ENCODE assay signal across 14 cellular contexts in the genomic region with DNA sequence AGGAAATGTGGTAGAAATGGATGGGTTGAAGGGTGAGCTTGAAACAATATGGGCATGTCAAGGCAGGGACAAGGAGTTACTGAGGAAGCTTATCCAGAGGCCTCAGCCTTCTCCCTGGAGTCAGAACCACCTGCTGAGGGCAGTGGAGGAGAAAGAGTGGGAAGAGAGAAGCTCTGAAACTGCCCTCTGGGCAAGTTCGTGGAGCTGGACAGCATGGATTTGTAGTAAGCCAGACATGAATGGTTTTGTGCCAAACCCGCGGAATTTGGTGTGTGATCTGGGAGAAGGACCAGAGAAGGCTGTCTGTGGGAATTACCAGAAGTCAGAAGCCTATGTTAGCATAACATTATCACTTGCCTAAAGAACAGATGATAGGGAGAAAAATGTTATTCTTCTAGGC.
A peak's percentile ranks its signal among the peaks of the same experiment; 100 is the strongest.
DNase-seq lines count a peak whose midpoint lies in the region; ATAC-seq and TF ChIP-seq lines count a peak whose summit lies in the region.
"Had no signal": no experiment of that assay in that cellular context is flagged by ENCODE, and none has a peak within 500 bp of the region (broad histone marks: within the 10 kb centered on the region; RNA-seq: fewer than 3 reads in every experiment).

No MANE protein-coding gene starts in this region.

- H3K27me3 Mint-ChIP-seq in activated CD4-positive, alpha-beta T cell treated with anti-CD3 and anti-CD28 coated beads, Interleukin-2, amount 10 ng/mL, durations not matched to agents 7 days and 5 days, result peaks cover 3% of the 10 kb centered on the region
- no peaks in the 10 kb centered on the region for H3K27me3 Mint-ChIP-seq in T-cell

- H3K4me3 Mint-ChIP-seq in activated CD4-positive, alpha-beta T cell treated with anti-CD3 and anti-CD28 coated beads, Interleukin-2, amount 10 ng/mL, durations not matched to agents 7 days and 5 days, result no peak overlapping the region
- H3K4me3 Mint-ChIP-seq in T-cell, result no peak overlapping the region
- H3K4me3 Mint-ChIP-seq: nephron progenitor cell had no signal

- H3K9me3 Mint-ChIP-seq in activated CD4-positive, alpha-beta T cell treated with anti-CD3 and anti-CD28 coated beads, Interleukin-2, amount 10 ng/mL, durations not matched to agents 7 days and 5 days, result no peaks in the 10 kb centered on the region
- no peaks in the 10 kb centered on the region for H3K9me3 Mint-ChIP-seq in T-cell
- H3K9me3 Mint-ChIP-seq: nephron progenitor cell had no signal

- H3K27me3 ChIP-seq in thoracic aorta (replicated peaks; ENCODE audit: insufficient read depth), result no peaks in the 10 kb centered on the region

- H3K4me3 ChIP-seq in thoracic aorta, result peak overlapping the region; percentile 20

- POLR2A ChIA-PET in activated CD4-positive, alpha-beta T cell treated with anti-CD3 and anti-CD28 coated beads, Interleukin-2, amount 10 ng/mL, durations not matched to agents 7 days and 5 days (lab: Charles Lee), result no interaction called here
- POLR2A ChIA-PET in T-cell (lab: Charles Lee), result no interaction called here

- peak overlapping the region; percentile 48 to 65 for H3K27ac ChIP-seq in thoracic aorta

- DNase-seq in activated CD4-positive, alpha-beta T cell treated with anti-CD3 and anti-CD28 coated beads, Interleukin-2, amount 10 ng/mL, durations not matched to agents 7 days and 5 days, result no peak
- no peak for DNase-seq in activated CD4-positive, alpha-beta T cell treated with anti-CD3 and anti-CD28 coated beads for 1 hour
- peak; percentile 28 for DNase-seq in amniotic epithelial cell (ENCODE audit: low read depth)
- no peak for DNase-seq in left ventricle myocardium superior
- no peak for DNase-seq in thoracic aorta (ENCODE audit: low spot score)
- DNase-seq in T-cell, result no peak
- DNase-seq in SK-N-DZ (ENCODE audit: low spot score), result no peak
- DNase-seq: 8988T, NCI-H1092 treated with DMSO at 0.1 percent for 48 hours, NCI-H526, nephron progenitor cell, SHP77 treated with DMSO at 0.1 percent for 48 hours had no signal

- H3K36me3 ChIP-seq in thoracic aorta, result no peaks in the 10 kb centered on the region

- no peaks in the 10 kb centered on the region for H3K9me3 ChIP-seq in thoracic aorta

- peaks cover 9 to 37% of the 10 kb centered on the region in 2 donors for H3K4me1 ChIP-seq in thoracic aorta (ENCODE audit: control insufficient read depth in 1 of 2, low read depth in 2 of 2)

- H3K27ac Mint-ChIP-seq in activated CD4-positive, alpha-beta T cell treated with anti-CD3 and anti-CD28 coated beads, Interleukin-2, amount 10 ng/mL, durations not matched to agents 7 days and 5 days, result peak overlapping the region; percentile 15
- H3K27ac Mint-ChIP-seq in T-cell, result no peak overlapping the region
- H3K27ac Mint-ChIP-seq: nephron progenitor cell had no signal

- peak; percentile 37 for ATAC-seq in left ventricle myocardium superior
- ATAC-seq in thoracic aorta (ENCODE audit: insufficient number of reproducible peaks, low FRiP score, low read depth), result no peak
- ATAC-seq in T-cell (replicated peaks in 1 of 4), result no peak
- no peak for ATAC-seq in HG03196 (IDR thresholded peaks at IDR 0.05; ENCODE audit: unreplicated experiment)
- ATAC-seq: left colon had no signal

- no peak for TF ChIP-seq CTCF in thoracic aorta (IDR thresholded peaks at IDR 0.05)

- CTCF ChIA-PET in activated CD4-positive, alpha-beta T cell treated with anti-CD3 and anti-CD28 coated beads, Interleukin-2, amount 10 ng/mL, durations not matched to agents 7 days and 5 days (lab: Charles Lee), result no interaction called here
- CTCF ChIA-PET in T-cell (lab: Charles Lee), result no interaction called here

- intact Hi-C loops in left ventricle myocardium superior (cut with micrococcal nuclease), result no loop called here

- peaks cover 5% of the 10 kb centered on the region for H3K4me1 Mint-ChIP-seq in activated CD4-positive, alpha-beta T cell treated with anti-CD3 and anti-CD28 coated beads, Interleukin-2, amount 10 ng/mL, durations not matched to agents 7 days and 5 days
- peaks cover 4 to 12% (median 6%) of the 10 kb centered on the region in 3 donors for H3K4me1 Mint-ChIP-seq in T-cell

- no peaks in the 10 kb centered on the region for H3K36me3 Mint-ChIP-seq in activated CD4-positive, alpha-beta T cell treated with anti-CD3 and anti-CD28 coated beads, Interleukin-2, amount 10 ng/mL, durations not matched to agents 7 days and 5 days (ENCODE audit: low read depth)
- H3K36me3 Mint-ChIP-seq in T-cell, result no peaks in the 10 kb centered on the region
